ENCODE assay signal across 18 cellular contexts in genomic region chr6:130927305-130927704, GRCh38.
DNase-seq lines count a peak whose midpoint lies in the region; ATAC-seq, FAIRE-seq and TF ChIP-seq lines count a peak whose summit lies in the region.
"Had no signal": no experiment of that assay in that cellular context is flagged by ENCODE, and none has a peak within 500 bp of the region (broad histone marks: within the 10 kb centered on the region; RNA-seq: fewer than 3 reads in every experiment).

No MANE protein-coding gene starts in this region.

- WGBS in HepG2 (ENCODE audit: low lambda C conversion rate) = 88% methylated on average over 2 of the region's 2 CpGs
- WGBS in right lobe of liver (ENCODE audit: insufficient coverage, low coverage, low lambda C conversion rate, missing lambda C conversion rate) = 78% methylated on average over 1 of the region's 2 CpGs

- no peak overlapping the region for H2AFZ ChIP-seq in HepG2 (ENCODE audit: low read length)

- H3K4me3 ChIP-seq in HepG2 (replicated peaks in 1 of 3; ENCODE audit: insufficient read depth in 1 of 3, low read depth in 2 of 3, low read length in 3 of 3) (no peak overlapping the region), right lobe of liver (no peak overlapping the region), Panc1 (ENCODE audit: low read depth in 2 of 2, low read length in 2 of 2) (no peak overlapping the region)
- H3K4me3 ChIP-seq: spleen, upper lobe of right lung had no signal

- TF ChIP-seq POLR2A in HepG2 (IDR thresholded peaks at IDR 0.05; ENCODE audit: insufficient read depth in 1 of 2, low read depth in 2 of 2, low read length in 2 of 2) (no peak), right lobe of liver (IDR thresholded peaks at IDR 0.05) (no peak)

- H4K20me1 ChIP-seq in HepG2 (ENCODE audit: insufficient read depth, low read length) = no peaks in the 10 kb centered on the region

- no peak overlapping the region for H3K4me2 ChIP-seq in HepG2 (ENCODE audit: low read depth, low read length)

- H3K27me3 ChIP-seq in HepG2 (ENCODE audit: control insufficient read depth in 1 of 2, insufficient read depth in 2 of 2, low read length in 2 of 2) (no peaks in the 10 kb centered on the region), right lobe of liver (no peaks in the 10 kb centered on the region), Panc1 (ENCODE audit: control insufficient read depth, insufficient read depth, low read length) (no peaks in the 10 kb centered on the region)
- H3K27me3 ChIP-seq: spleen, upper lobe of right lung had no signal

- TF ChIP-seq CTCF in HepG2 (CRISPR knock-in tag; IDR thresholded peaks at IDR 0.05) = no peak
- TF ChIP-seq CTCF in right lobe of liver (IDR thresholded peaks at IDR 0.05) = no peak
- TF ChIP-seq CTCF in Panc1 (IDR thresholded peaks at IDR 0.05) = no peak

- ATAC-seq in HepG2 (no peak), right lobe of liver (no peak), Panc1 (peak; percentile 79; the same call in 1 of the 2 replicates), esophagus mucosa (peak; percentile 42), HG03095 (IDR thresholded peaks at IDR 0.05; ENCODE audit: unreplicated experiment) (no peak)
- ATAC-seq: activated CD4-positive, alpha-beta T cell treated with anti-CD3 and anti-CD28 coated beads for 36 hours; left cardiac atrium; upper lobe of right lung had no signal

- DNase-seq in HepG2 (ENCODE audit: low spot score) (peak; percentile 54), right lobe of liver (no peak), Panc1 (ENCODE audit: low read depth, low spot score) (no peak), NCI-H226 (no peak), NCI-H2227 (lab: John Stamatoyannopoulos, UW; ENCODE audit: unreplicated experiment) (no peak), NCI-H2107 (lab: John Stamatoyannopoulos, UW) (no peak)
- DNase-seq: activated CD4-positive, alpha-beta T cell treated with anti-CD3 and anti-CD28 coated beads for 36 hours; activated naive CD4-positive, alpha-beta T cell treated with anti-CD3 and anti-CD28 coated beads for 36 hours; left cardiac atrium; NCI-H2029; NCI-H526; posterior cingulate gyrus; spleen; stimulated activated naive CD4-positive, alpha-beta T cell treated with Interleukin-2 at 50 U/mL for 16 hours; T-helper 9 cell; upper lobe of right lung had no signal

- H3K27ac ChIP-seq in HepG2 (ENCODE audit: extremely low read length, insufficient read depth, low read length) (no peak overlapping the region), right lobe of liver (no peak overlapping the region), Panc1 (ENCODE audit: low read length) (peak overlapping the region; percentile 71)
- H3K27ac ChIP-seq: upper lobe of right lung had no signal

- POLR2A ChIA-PET in HepG2 (lab: Yijun Ruan, JAX) = no interaction called here
- POLR2A ChIA-PET in Panc1 (lab: Charles Lee) = no interaction called here

- no peak for FAIRE-seq in HepG2 (lab: Jason Lieb, UNC)

- no peak overlapping the region for H3K9ac ChIP-seq in HepG2 (ENCODE audit: insufficient read depth, low read depth, low read length)

- H3K9me3 ChIP-seq in HepG2 (ENCODE audit: low read length) (no peaks in the 10 kb centered on the region), right lobe of liver (no peaks in the 10 kb centered on the region), Panc1 (ENCODE audit: control insufficient read depth, insufficient read depth, low read depth, low read length) (no peaks in the 10 kb centered on the region)
- H3K9me3 ChIP-seq: spleen, upper lobe of right lung had no signal

- TF ChIP-seq EP300 in HepG2 (IDR thresholded peaks at IDR 0.05; ENCODE audit: low read depth in 2 of 2, low read length in 2 of 2) (no peak), HepG2 (CRISPR knock-in tag; IDR thresholded peaks at IDR 0.05; ENCODE audit: borderline replicate concordance) (no peak)

- CTCF ChIA-PET in HepG2 (lab: Yijun Ruan, JAX; ENCODE audit: low intra/inter-chr PET ratio, low total read pairs) (no interaction called here), Panc1 (lab: Charles Lee) (no interaction called here)

- intact Hi-C loops in HepG2 (cut with micrococcal nuclease; ENCODE audit: unreplicated experiment) (no loop called here), right lobe of liver (cut with DNase I) (no loop called here), Panc1 (cut with micrococcal nuclease; ENCODE audit: unreplicated experiment) (no loop called here)

- in situ Hi-C loops in HepG2 (cut with HindIII; ENCODE audit: extremely low pct_ligation_motif_present, low pct_unique_long_range_greater_than_20kb) (no loop called here), Panc1 (cut with HindIII; ENCODE audit: low pct_unique_long_range_greater_than_20kb, low sequenced_read_pairs) (no loop called here)

- TF ChIP-seq RAD21 in HepG2 (CRISPR knock-in tag; IDR thresholded peaks at IDR 0.05) = no peak

- H3K4me1 ChIP-seq in HepG2 (ENCODE audit: insufficient read depth, low read length) = peaks cover 17% of the 10 kb centered on the region
- H3K4me1 ChIP-seq in right lobe of liver = no peaks in the 10 kb centered on the region
- peaks cover 32% of the 10 kb centered on the region for H3K4me1 ChIP-seq in Panc1 (ENCODE audit: control insufficient read depth, insufficient read depth, low read length)

- H3K79me2 ChIP-seq in HepG2 (ENCODE audit: insufficient read depth, low read length) = peaks cover 24% of the 10 kb centered on the region

- H3K36me3 ChIP-seq in HepG2 (replicated peaks in 1 of 2; ENCODE audit: control insufficient read depth in 1 of 2, insufficient read depth in 2 of 2, low read length in 2 of 2) (peaks cover 3 to 19% of the 10 kb centered on the region in 2 experiments), right lobe of liver (no peaks in the 10 kb centered on the region), Panc1 (ENCODE audit: control insufficient read depth, insufficient read depth, low read length) (no peaks in the 10 kb centered on the region)
- H3K36me3 ChIP-seq: upper lobe of right lung had no signal

- BruUV-seq in HepG2 (replicated peaks; lab: Mats Ljungman, UMichigan) (no TSS peak), Panc1 (replicated peaks; lab: Mats Ljungman, UMichigan) (no TSS peak)

TF ChIP-seq in HepG2, 621 proteins besides CTCF, POLR2A, EP300 and RAD21 (continues in another document):
- TF ChIP-seq ZNF598 (CRISPR knock-in tag; IDR thresholded peaks at IDR 0.05; ENCODE audit: borderline replicate concordance) (no peak), FOSL2 (CRISPR knock-in tag; IDR thresholded peaks at IDR 0.05) (peak; percentile 83), HMGA1 (CRISPR knock-in tag; conservative IDR thresholded peaks at IDR 0.05) (no peak), MLLT10 (CRISPR knock-in tag; IDR thresholded peaks at IDR 0.05) (no peak), HOXA7 (CRISPR knock-in tag; IDR thresholded peaks at IDR 0.05) (no peak), RORA (CRISPR knock-in tag; IDR thresholded peaks at IDR 0.05) (no peak), NR0B2 (CRISPR knock-in tag; IDR thresholded peaks at IDR 0.05) (no peak), ARNT2 (CRISPR knock-in tag; IDR thresholded peaks at IDR 0.05; ENCODE audit: low read depth) (no peak), SOX13 (IDR thresholded peaks at IDR 0.05) (no peak), SOX13 (CRISPR knock-in tag; conservative IDR thresholded peaks at IDR 0.05 in 1 of 2, IDR thresholded peaks at IDR 0.05 in 1 of 2) (peak in 1 of 2 experiments; percentile 22; a peak in 1 of 4 replicates), SP4 (CRISPR knock-in tag; IDR thresholded peaks at IDR 0.05) (no peak), ZNF3 (CRISPR knock-in tag; IDR thresholded peaks at IDR 0.05) (no peak), ZBTB7A (CRISPR knock-in tag; IDR thresholded peaks at IDR 0.05) (no peak), MLXIP (CRISPR knock-in tag; IDR thresholded peaks at IDR 0.05; ENCODE audit: borderline replicate concordance) (no peak), HBP1 (CRISPR knock-in tag; IDR thresholded peaks at IDR 0.05; ENCODE audit: low read depth) (no peak), ZFAT (CRISPR knock-in tag; conservative IDR thresholded peaks at IDR 0.05) (no peak)

Comparison
In these comparisons a context has a peak if more than half of its experiments do, and no peak if none do; other contexts are left out.
1. ATAC-seq: peak in Panc1 (single experiment) and esophagus mucosa (single experiment); none in HepG2 (single experiment), right lobe of liver (0 of 4) and HG03095 (single experiment).